Comparison of ENCODE assay signal across 1 cellular context in genomic region chr17:59804910-59805381, GRCh38.
A peak's percentile ranks its signal among the peaks of the same experiment; 100 is the strongest.
TF ChIP-seq lines count a peak whose summit lies in the region.

No MANE protein-coding gene starts in this region.

TF ChIP-seq in K562, 482 proteins besides CTCF, POLR2A, EP300 and RAD21 (continued from another document):
- TF ChIP-seq AFF1 (IDR thresholded peaks at IDR 0.05; ENCODE audit: low read depth in 1 of 2, partially characterized antibody in 2 of 2) (peak; percentile 49 to 53), ZBTB11 (CRISPR knock-in tag; IDR thresholded peaks at IDR 0.05) (peak in 1 of 3 experiments; percentile 51; a peak in 1 of 6 replicates), ZNF395 (CRISPR knock-in tag; IDR thresholded peaks at IDR 0.05) (peak; percentile 91), SREBF2 (CRISPR knock-in tag; IDR thresholded peaks at IDR 0.05) (no peak), GMEB1 (CRISPR knock-in tag; IDR thresholded peaks at IDR 0.05) (no peak), THRAP3 (IDR thresholded peaks at IDR 0.05; ENCODE audit: borderline replicate concordance) (no peak), NR3C1 (CRISPR knock-in tag; IDR thresholded peaks at IDR 0.05) (no peak)
